31 cellular contexts compared by ENCODE assay signal in the genomic region with DNA sequence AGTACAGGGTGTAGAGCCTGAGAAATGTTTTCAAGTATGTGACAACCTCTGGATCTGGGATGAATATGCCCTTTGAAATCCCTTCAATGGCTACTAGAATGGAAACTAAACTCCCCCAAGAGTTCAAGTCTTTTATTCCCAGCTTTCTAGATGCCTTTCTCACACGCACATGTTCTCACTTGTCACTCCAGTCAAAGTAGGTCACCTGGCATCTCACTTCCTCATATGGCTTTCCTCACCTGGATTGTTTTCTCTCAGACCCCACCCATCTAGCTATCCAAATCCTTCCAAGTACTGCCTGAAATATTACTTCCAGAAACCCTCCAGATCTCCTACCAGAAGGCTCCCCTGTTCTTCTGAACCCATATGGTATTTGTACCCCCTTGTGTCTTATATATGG.
"Had no signal": no experiment of that assay in that cellular context is flagged by ENCODE, and none has a peak within 500 bp of the region (broad histone marks: within the 10 kb centered on the region; RNA-seq: fewer than 3 reads in every experiment).

No MANE protein-coding gene starts in this region.

- DNase-seq: activated CD4-positive, alpha-beta T cell treated with anti-CD3 and anti-CD28 coated beads for 48 hours; activated CD4-positive, alpha-beta T cell treated with anti-CD3 and anti-CD28 coated beads, Interleukin-2, amount 50 U/mL, for 48 hours; activated CD8-positive, alpha-beta memory T cell treated with anti-CD3 and anti-CD28 coated beads, Interleukin-2, amount 50 U/mL, for 4 hours; activated gamma-delta T cell; activated naive CD4-positive, alpha-beta T cell treated with anti-CD3 and anti-CD28 coated beads, Interleukin-2, amount 10 ng/mL, durations not matched to agents 7 days and 5 days; activated naive CD8-positive, alpha-beta T cell treated with anti-CD3 and anti-CD28 coated beads, Interleukin-2, amount 10 ng/mL, durations not matched to agents 7 days and 5 days; activated T-cell treated with anti-CD3 and anti-CD28 coated beads, Interleukin-2, amount 50 U/mL, for 24 hours; caudate nucleus; cortex of kidney; left ventricle myocardium inferior; naive B cell; nephron progenitor cell; ovary; sigmoid colon; stimulated activated CD4-positive, alpha-beta T cell treated with anti-CD3 and anti-CD28 coated beads, Interleukin-1b, Interleukin-23, amount 100 ng/mL, for 48 hours; stimulated activated CD4-positive, alpha-beta T cell treated with anti-CD3 and anti-CD28 coated beads, Interleukin-4, amount 100 ng/mL, for 4 hours; stimulated activated CD8-positive, alpha-beta memory T cell treated with anti-CD3 and anti-CD28 coated beads, Interleukin-4, amount 100 ng/mL, for 48 hours; stimulated activated naive CD8-positive, alpha-beta T cell treated with anti-CD3 and anti-CD28 coated beads, Interleukin-15, amount 100 ng/mL, for 72 hours; substantia nigra; T-helper 17 cell; T1000; upper lobe of left lung; WERI-Rb-1 had no signal

- H3K36me3 ChIP-seq: ascending aorta, esophagus muscularis mucosa, left ventricle myocardium inferior, neutrophil, ovary, sigmoid colon, upper lobe of left lung, WERI-Rb-1 had no signal

- H3K27me3 ChIP-seq: ascending aorta, esophagus muscularis mucosa, neutrophil, ovary, sigmoid colon, upper lobe of left lung had no signal

- FAIRE-seq: endothelial cell of umbilical vein, frontal cortex had no signal

- H3K4me1 ChIP-seq: ascending aorta, esophagus muscularis mucosa, left ventricle myocardium inferior, upper lobe of left lung had no signal

- H3K4me3 ChIP-seq: ascending aorta, esophagus muscularis mucosa, left ventricle myocardium inferior, ovary, sigmoid colon, smooth muscle cell, upper lobe of left lung had no signal

- H3K9me3 ChIP-seq: ascending aorta, esophagus muscularis mucosa, left ventricle myocardium inferior, neutrophil, ovary, sigmoid colon, upper lobe of left lung had no signal

- H3K27ac ChIP-seq: ascending aorta, esophagus muscularis mucosa, left ventricle myocardium inferior, neutrophil, ovary, sigmoid colon, upper lobe of left lung, WERI-Rb-1 had no signal

- ATAC-seq: activated CD4-positive, CD25-positive, alpha-beta regulatory T cell treated with anti-CD3 and anti-CD28 coated beads, Interleukin-2, amount 50 U/mL, for 24 hours; stimulated activated memory B cell treated with anti-CD40 and anti-IgM and Interleukin-4, amounts not matched to agents 10 μg/mL and 1 μg/mL and 100 μg/mL, for 72 hours; stimulated activated naive CD8-positive, alpha-beta T cell treated with anti-CD3 and anti-CD28 coated beads, Interleukin-15, amount 100 ng/mL, for 72 hours; T-helper 17 cell had no signal
